10 cellular contexts compared by ENCODE assay signal in the genomic region with DNA sequence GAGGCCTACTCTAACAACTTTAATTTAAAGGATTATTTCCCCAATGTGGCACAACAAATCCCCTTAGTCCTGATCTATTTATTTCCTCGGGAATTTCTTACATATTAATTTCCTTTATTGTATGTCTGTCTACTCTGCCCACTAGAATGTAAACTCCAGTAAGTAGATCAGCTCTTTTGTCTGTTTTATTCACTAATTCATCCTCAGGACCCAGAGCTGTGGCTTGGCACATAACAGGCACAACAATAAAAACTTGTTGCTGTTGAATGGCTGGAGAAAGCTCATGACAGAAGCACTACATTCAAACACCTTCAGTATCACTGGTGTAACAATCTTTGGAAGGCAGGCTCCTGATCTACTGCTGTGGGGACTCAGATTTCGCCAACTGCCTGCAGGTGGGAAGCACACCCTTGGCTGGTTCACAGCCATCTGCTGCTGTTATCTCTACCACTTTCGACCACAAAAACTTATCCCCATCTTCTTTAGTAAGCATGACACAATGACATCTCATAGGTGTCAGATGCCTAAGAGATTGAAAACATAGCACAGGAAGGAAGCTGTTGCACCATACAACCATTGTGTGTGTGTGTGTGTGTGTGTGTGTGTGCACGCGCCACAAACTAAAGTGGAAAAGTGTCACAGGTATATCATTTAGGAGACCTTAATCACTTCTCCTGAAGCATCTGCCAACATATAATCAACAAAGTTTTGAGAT. TPM values are rescaled to one million over a fixed set of nuclear protein-coding genes. Genes with fewer than 3 reads are reported as not detected.
A peak's percentile ranks its signal among the peaks of the same experiment; 100 is the strongest.
DNase-seq lines count a peak whose midpoint lies in the region; ATAC-seq and TF ChIP-seq lines count a peak whose summit lies in the region.
"Had no signal": no experiment of that assay in that cellular context is flagged by ENCODE, and none has a peak within 500 bp of the region (broad histone marks: within the 10 kb centered on the region; RNA-seq: fewer than 3 reads in every experiment).

No MANE protein-coding gene starts in this region.

- peak; percentile 97 to 98 for ATAC-seq in activated naive CD4-positive, alpha-beta T cell treated with anti-CD3 and anti-CD28 coated beads, Interleukin-2, amount 50 U/mL, for 72 hours

- H3K27ac ChIP-seq in hepatocyte: no peak overlapping the region

- TF ChIP-seq CTCF in Loucy (conservative IDR thresholded peaks at IDR 0.05; ENCODE audit: low read length): no peak
- TF ChIP-seq CTCF in hepatocyte (IDR thresholded peaks at IDR 0.05; ENCODE audit: poor library complexity): no peak

- H3K4me2 ChIP-seq in Loucy (ENCODE audit: low read depth, low read length, poor library complexity, severe bottlenecking): peak overlapping the region; percentile 41
- no peak overlapping the region for H3K4me2 ChIP-seq in hepatocyte
- H3K4me2 ChIP-seq: smooth muscle cell had no signal

- H3F3A ChIP-seq in Loucy (ENCODE audit: low read depth): no peaks in the 10 kb centered on the region; the same call in 1 of the 2 replicates

- H3K36me3 Mint-ChIP-seq in activated naive CD4-positive, alpha-beta T cell treated with anti-CD3 and anti-CD28 coated beads, Interleukin-2, amount 50 U/mL, for 72 hours: peaks cover 0 to 15% of the 10 kb centered on the region in 2 donors

- peaks cover 85% of the 10 kb centered on the region for H3K79me2 ChIP-seq in Loucy (ENCODE audit: insufficient read depth, low read length)
- H3K79me2 ChIP-seq in hepatocyte: peaks cover 100% of the 10 kb centered on the region

- peak overlapping the region; percentile 39 to 82 for H3K27ac Mint-ChIP-seq in activated naive CD4-positive, alpha-beta T cell treated with anti-CD3 and anti-CD28 coated beads, Interleukin-2, amount 50 U/mL, for 72 hours

- H3K4me3 ChIP-seq in Loucy (ENCODE audit: low read length, poor library complexity, severe bottlenecking) (peak overlapping the region; percentile 17), hepatocyte (no peak overlapping the region)
- H3K4me3 ChIP-seq: heart left ventricle, smooth muscle cell had no signal

- intact Hi-C loops in posterior cingulate gyrus (cut with DNase I): no loop called here

- H3K36me3 ChIP-seq in Loucy (ENCODE audit: insufficient read depth, low read length) (no peaks in the 10 kb centered on the region), hepatocyte (replicated peaks; ENCODE audit: insufficient read depth, low read depth) (no peaks in the 10 kb centered on the region)
- H3K36me3 ChIP-seq: heart left ventricle had no signal

- no peaks in the 10 kb centered on the region for H3K9me3 ChIP-seq in Loucy (ENCODE audit: insufficient read depth, low read depth, low read length)
- no peaks in the 10 kb centered on the region for H3K9me3 ChIP-seq in hepatocyte (ENCODE audit: low read depth)
- H3K9me3 ChIP-seq: heart left ventricle had no signal

- H3K27me3 ChIP-seq in Loucy (ENCODE audit: insufficient read depth, low read length, poor library complexity, severe bottlenecking): no peaks in the 10 kb centered on the region
- no peaks in the 10 kb centered on the region for H3K27me3 ChIP-seq in hepatocyte
- H3K27me3 ChIP-seq: heart left ventricle had no signal

- DNase-seq in SIG-M5 treated with dmso at 0.1 percent for 504 hours (lab: John Stamatoyannopoulos, UW; ENCODE audit: unreplicated experiment) (peak; percentile 13), SIG-M5 (lab: John Stamatoyannopoulos, UW) (no peak), posterior cingulate gyrus (no peak), hippocampal formation (lab: John Stamatoyannopoulos, UW) (no peak), hepatocyte (ENCODE audit: low spot score) (no peak)
- DNase-seq in activated naive CD4-positive, alpha-beta T cell treated with anti-CD3 and anti-CD28 coated beads, Interleukin-2, amount 50 U/mL, for 72 hours (ENCODE audit: low spot score in 2 of 2): peak in 1 of 2 donors; percentile 34
- DNase-seq in stimulated activated CD8-positive, alpha-beta memory T cell treated with anti-CD3 and anti-CD28 coated beads, Interleukin-7, amount 100 ng/mL, for 48 hours (ENCODE audit: extremely low read depth in 1 of 2, low read depth in 1 of 2): peak; percentile 9 to 53
- DNase-seq: heart left ventricle had no signal

- H3K9me3 Mint-ChIP-seq in activated naive CD4-positive, alpha-beta T cell treated with anti-CD3 and anti-CD28 coated beads, Interleukin-2, amount 50 U/mL, for 72 hours: no peaks in the 10 kb centered on the region

- H4K20me1 ChIP-seq in Loucy (ENCODE audit: insufficient read depth, low read length, poor library complexity, severe bottlenecking) (peaks cover 8% of the 10 kb centered on the region), hepatocyte (ENCODE audit: insufficient read depth, poor library complexity, severe bottlenecking) (peaks cover 75% of the 10 kb centered on the region)

- H2AFZ ChIP-seq in Loucy (ENCODE audit: low read length): no peak overlapping the region
- H2AFZ ChIP-seq in hepatocyte: no peak overlapping the region

- peaks cover 43% of the 10 kb centered on the region for H3K4me1 ChIP-seq in Loucy (ENCODE audit: insufficient read depth, low read length, poor library complexity, severe bottlenecking)
- no peaks in the 10 kb centered on the region for H3K4me1 ChIP-seq in hepatocyte (ENCODE audit: insufficient read depth)

- WGBS in hepatocyte (ENCODE audit: low lambda C conversion rate, missing lambda C conversion rate): 93% methylated on average over 5 of the region's 5 CpGs

- H3K9ac ChIP-seq in Loucy (ENCODE audit: low read depth, low read length, poor library complexity, severe bottlenecking): peak overlapping the region; percentile 54

- no peaks in the 10 kb centered on the region for H3K9me2 ChIP-seq in Loucy (replicated peaks; ENCODE audit: low read depth, low read length)
- no peaks in the 10 kb centered on the region for H3K9me2 ChIP-seq in hepatocyte (replicated peaks; ENCODE audit: insufficient read depth)

RNA-seq across cellular contexts. Expression of a gene that starts 11.9 kb away (rescaled TPM):
- 10 to 100 TPM; 18.1 to 37.0 TPM for total RNA-seq in activated naive CD4-positive, alpha-beta T cell treated with anti-CD3 and anti-CD28 coated beads, Interleukin-2, amount 50 U/mL, for 72 hours
- 23.6 and 30.6 TPM in 2 replicates for total RNA-seq in hepatocyte
- polyA plus RNA-seq in hepatocyte: 17.4 and 23.5 TPM in 2 replicates

RNA-seq across cellular contexts. Expression of a gene that starts 12.7 kb away (rescaled TPM):
- 10 to 100 TPM in 1 of 2 donors, 1 to 10 TPM in 1; 8.2 to 32.2 TPM for total RNA-seq in activated naive CD4-positive, alpha-beta T cell treated with anti-CD3 and anti-CD28 coated beads, Interleukin-2, amount 50 U/mL, for 72 hours
- 25.9 and 28.1 TPM in 2 replicates for total RNA-seq in hepatocyte
- polyA plus RNA-seq in hepatocyte: 57.6 and 62.9 TPM in 2 replicates

RNA-seq across cellular contexts. Expression of a gene that starts 27.9 kb away (rescaled TPM):
- total RNA-seq in activated naive CD4-positive, alpha-beta T cell treated with anti-CD3 and anti-CD28 coated beads, Interleukin-2, amount 50 U/mL, for 72 hours: 10 to 100 TPM; 25.7 to 26.3 TPM
- total RNA-seq in hepatocyte: 26.4 and 29.5 TPM in 2 replicates
- 29.0 and 32.4 TPM in 2 replicates for polyA plus RNA-seq in hepatocyte

RNA-seq across cellular contexts. Expression of a gene that starts 59.4 kb away (rescaled TPM):
- 100 to 1,000 TPM in 1 of 2 donors, 10 to 100 TPM in 1; 81.7 to 136 TPM for total RNA-seq in activated naive CD4-positive, alpha-beta T cell treated with anti-CD3 and anti-CD28 coated beads, Interleukin-2, amount 50 U/mL, for 72 hours
- 48.6 and 51.5 TPM in 2 replicates for total RNA-seq in hepatocyte
- 79.1 and 86.0 TPM in 2 replicates for polyA plus RNA-seq in hepatocyte

Comparison
In these comparisons a context has a peak if more than half of its experiments do, and no peak if none do; other contexts are left out.
1. DNase-seq: peak in SIG-M5 treated with dmso at 0.1 percent for 504 hours (single experiment) and stimulated activated CD8-positive, alpha-beta memory T cell treated with anti-CD3 and anti-CD28 coated beads, Interleukin-7, amount 100 ng/mL, for 48 hours (2 of 2); none in SIG-M5 (single experiment), posterior cingulate gyrus (0 of 10), hippocampal formation (0 of 2) and hepatocyte (single experiment).